Comparison of ENCODE assay signal across 1 cellular context in the genomic region with DNA sequence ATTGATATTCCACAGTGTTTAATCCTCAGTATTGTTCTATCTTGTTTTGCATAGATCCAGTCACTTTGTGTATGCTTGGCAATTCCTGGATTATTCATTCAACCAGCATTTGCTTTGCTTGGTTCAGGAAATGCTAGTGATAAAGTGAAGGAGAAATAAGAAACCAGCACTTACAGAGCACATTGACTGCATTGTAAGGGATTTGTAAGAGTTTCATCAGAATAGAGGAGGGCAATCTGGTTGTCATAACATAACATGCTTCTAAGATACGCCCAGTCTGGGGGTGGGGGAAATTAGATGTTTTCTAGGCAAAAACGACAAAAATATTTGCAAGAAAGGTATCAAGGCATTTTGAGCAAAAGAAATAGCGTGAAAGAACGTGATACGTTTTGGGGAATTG.
TF ChIP-seq lines count a peak whose summit lies in the region.

No MANE protein-coding gene starts in this region.

TF ChIP-seq in GM23338, 12 proteins besides CTCF, POLR2A, EP300 and RAD21 (continued from another document):
- TF ChIP-seq ZNF114 (CRISPR knock-in tag; IDR thresholded peaks at IDR 0.05) = no peak
- no peak for TF ChIP-seq STAT1 (IDR thresholded peaks at IDR 0.05; ENCODE audit: unreplicated experiment)
